Comparison of ENCODE assay signal across 19 cellular contexts in genomic region chr1:237394263-237394662, GRCh38.
DNase-seq lines count a peak whose midpoint lies in the region; ATAC-seq, FAIRE-seq and TF ChIP-seq lines count a peak whose summit lies in the region.
"Had no signal": no experiment of that assay in that cellular context is flagged by ENCODE, and none has a peak within 500 bp of the region (broad histone marks: within the 10 kb centered on the region; RNA-seq: fewer than 3 reads in every experiment).

No MANE protein-coding gene starts in this region.

- no peak overlapping the region for H4K8ac ChIP-seq in H9 (replicated peaks; ENCODE audit: insufficient read length, low read depth, low read length)
- H4K8ac ChIP-seq in trophoblast cell (ENCODE audit: low read depth, low read length): no peak overlapping the region

- peaks cover 8 to 19% (median 15%) of the 10 kb centered on the region in 3 experiments for H3K36me3 Mint-ChIP-seq in H9 (ENCODE audit: insufficient read depth in 1 of 3, low read depth in 3 of 3)
- H3K36me3 Mint-ChIP-seq: IgD-negative memory B cell had no signal

- H3K9me3 Mint-ChIP-seq in H9: peaks cover 14 to 15% of the 10 kb centered on the region in 2 experiments

- peak overlapping the region in 2 of 3 experiments; percentile 7 to 42; a peak in 1 of 7 replicates for H3K27ac Mint-ChIP-seq in H9
- H3K27ac Mint-ChIP-seq: IgD-negative memory B cell had no signal

- no peak overlapping the region for H3K4me3 ChIP-seq in epithelial cell of esophagus (ENCODE audit: low read length)
- no peak overlapping the region for H3K4me3 ChIP-seq in trophoblast cell (ENCODE audit: low read depth, low read length)
- no peak overlapping the region for H3K4me3 ChIP-seq in pancreas
- H3K4me3 ChIP-seq: BLaER1 treated with 17β-estradiol and CSF1 and Interleukin-3, amounts not matched to agents 10 nM and 100 nM; SK-N-MC had no signal

- no peak overlapping the region for H4K12ac ChIP-seq in trophoblast cell (ENCODE audit: low read depth, low read length)

- no peak for ATAC-seq in GM18498 (IDR thresholded peaks at IDR 0.05; ENCODE audit: unreplicated experiment)
- ATAC-seq in pancreas: no peak

- no peak overlapping the region for H3K4ac ChIP-seq in H9 (ENCODE audit: low read depth, low read length)
- no peak overlapping the region for H3K4ac ChIP-seq in trophoblast cell (ENCODE audit: low read depth, low read length)

- no peaks in the 10 kb centered on the region for H3K9me3 ChIP-seq in H9 (ENCODE audit: control insufficient read depth, low read depth, low read length)
- H3K9me3 ChIP-seq in trophoblast cell (ENCODE audit: insufficient read depth, low read depth, low read length): no peaks in the 10 kb centered on the region
- no peaks in the 10 kb centered on the region for H3K9me3 ChIP-seq in pancreas

- H2BK120ac ChIP-seq in H9 (ENCODE audit: low read depth, low read length, poor library complexity, severe bottlenecking): no peak overlapping the region
- no peak overlapping the region for H2BK120ac ChIP-seq in trophoblast cell (ENCODE audit: insufficient read depth, low read length, poor library complexity)

- H3K14ac ChIP-seq in H9 (ENCODE audit: insufficient read depth, low read length): no peak overlapping the region
- no peak overlapping the region for H3K14ac ChIP-seq in trophoblast cell (ENCODE audit: low read length)

- H3K23me2 ChIP-seq in H9 (ENCODE audit: insufficient read length, low read depth, low read length, poor library complexity, severe bottlenecking): no peaks in the 10 kb centered on the region

- H2BK15ac ChIP-seq in H9 (ENCODE audit: low read depth, low read length): no peak overlapping the region

- H3K18ac ChIP-seq in H9 (ENCODE audit: insufficient read length, low read depth, low read length) (no peak overlapping the region), trophoblast cell (ENCODE audit: low read length) (no peak overlapping the region)

- H3T11ph ChIP-seq in H9 (ENCODE audit: low read length): no peak overlapping the region

- H3K27me3 Mint-ChIP-seq in H9 (ENCODE audit: low read depth): no peaks in the 10 kb centered on the region
- H3K27me3 Mint-ChIP-seq: IgD-negative memory B cell had no signal

- FAIRE-seq in H54 (lab: Jason Lieb, UNC) (no peak), pancreas (lab: Jason Lieb, UNC) (no peak)
- FAIRE-seq: RCC 7860 had no signal

- no peak overlapping the region for H3K4me2 ChIP-seq in H9 (ENCODE audit: insufficient read depth, insufficient read length, low read length)
- no peak overlapping the region for H3K4me2 ChIP-seq in trophoblast cell (ENCODE audit: low read length)
- H3K4me2 ChIP-seq: BLaER1 treated with 17β-estradiol and CSF1 and Interleukin-3, amounts not matched to agents 10 nM and 100 nM had no signal

- H3K36me3 ChIP-seq in trophoblast cell (ENCODE audit: control insufficient read depth in 1 of 2, insufficient read depth in 2 of 2, low read length in 2 of 2): no peaks in the 10 kb centered on the region
- no peaks in the 10 kb centered on the region for H3K36me3 ChIP-seq in pancreas
- H3K36me3 ChIP-seq: BLaER1 treated with 17β-estradiol and CSF1 and Interleukin-3, amounts not matched to agents 10 nM and 100 nM had no signal

- H2BK12ac ChIP-seq in H9 (ENCODE audit: insufficient read length, low read depth, low read length) (no peak overlapping the region), trophoblast cell (ENCODE audit: low read length) (no peak overlapping the region)

- DNase-seq in ELF-1 (ENCODE audit: low read depth, low spot score) (peak; percentile 6), H9 (no peak), epithelial cell of esophagus (ENCODE audit: low read depth) (peak; percentile 80), trophoblast cell (peak; percentile 92), H54 (ENCODE audit: insufficient read length, low spot score) (no peak), pancreas (no peak)
- DNase-seq: CD8-positive, alpha-beta memory T cell; DMS79; HCEC 1CT; Karpas-422; NCI-H1417 treated with DMSO at 0.1 percent for 48 hours; NCI-H187 treated with DMSO at 0.1 percent for 48 hours; NCI-H446; SHP77 had no signal

- H3K79me2 ChIP-seq in H9 (ENCODE audit: insufficient read depth, low read length) (no peaks in the 10 kb centered on the region), trophoblast cell (ENCODE audit: control insufficient read depth, insufficient read depth, low read length, poor library complexity) (no peaks in the 10 kb centered on the region)

- H3K56ac ChIP-seq in H9 (ENCODE audit: insufficient read length, low read depth, low read length): no peak overlapping the region

- H4K20me1 ChIP-seq in H9 (ENCODE audit: control insufficient read depth, insufficient read depth, insufficient read length): no peaks in the 10 kb centered on the region
- H4K20me1 ChIP-seq: BLaER1 treated with 17β-estradiol and CSF1 and Interleukin-3, amounts not matched to agents 10 nM and 100 nM had no signal

- H2BK5ac ChIP-seq in H9 (ENCODE audit: insufficient read length, low read length) (no peak overlapping the region), trophoblast cell (ENCODE audit: low read depth, low read length, poor library complexity) (no peak overlapping the region)

- no peak overlapping the region for H2AK5ac ChIP-seq in H9 (ENCODE audit: insufficient read length, low read length)
- H2AK5ac ChIP-seq in trophoblast cell (ENCODE audit: low read length): no peak overlapping the region

- H3K9ac ChIP-seq in H9 (ENCODE audit: extremely low read depth, insufficient read length, low read length) (no peak overlapping the region), trophoblast cell (ENCODE audit: low read length) (no peak overlapping the region)
- H3K9ac ChIP-seq: BLaER1 treated with 17β-estradiol and CSF1 and Interleukin-3, amounts not matched to agents 10 nM and 100 nM had no signal

- no peaks in the 10 kb centered on the region for H3K27me3 ChIP-seq in H9 (ENCODE audit: insufficient read depth, low read length)
- no peaks in the 10 kb centered on the region for H3K27me3 ChIP-seq in trophoblast cell (ENCODE audit: insufficient read depth, low read length)
- H3K27me3 ChIP-seq in pancreas: no peaks in the 10 kb centered on the region
- H3K27me3 ChIP-seq: BLaER1 treated with 17β-estradiol and CSF1 and Interleukin-3, amounts not matched to agents 10 nM and 100 nM had no signal

- peaks cover 25 to 30% of the 10 kb centered on the region in 2 experiments for H3K4me1 Mint-ChIP-seq in H9
- H3K4me1 Mint-ChIP-seq: CD8-positive, alpha-beta memory T cell; IgD-negative memory B cell had no signal

- intact Hi-C loops in pancreas (cut with DNase I): no loop called here

- no peak overlapping the region for H2BK20ac ChIP-seq in H9 (ENCODE audit: low read depth, low read length, poor library complexity, severe bottlenecking)

- H4K5ac ChIP-seq in H9 (ENCODE audit: insufficient read length, low read depth, low read length): no peak overlapping the region

- H2AFZ ChIP-seq in H9 (ENCODE audit: low read length) (no peak overlapping the region), trophoblast cell (ENCODE audit: insufficient read depth, low read length, poor library complexity) (no peak overlapping the region)

- TF ChIP-seq CTCF in H9 (conservative IDR thresholded peaks at IDR 0.05): no peak
- TF ChIP-seq CTCF in epithelial cell of esophagus (IDR thresholded peaks at IDR 0.05; ENCODE audit: insufficient read depth, low read depth, low read length, missing control alignments): no peak
- TF ChIP-seq CTCF in pancreas (IDR thresholded peaks at IDR 0.05): no peak

- no peak overlapping the region for H3K23ac ChIP-seq in H9 (ENCODE audit: insufficient read length, low read depth, low read length)
- no peak overlapping the region for H3K23ac ChIP-seq in trophoblast cell (ENCODE audit: low read length)

- WGBS in H9 (ENCODE audit: extremely low coverage, insufficient read length, low lambda C conversion rate): no CpG with 5 or more reads among the region's 2 CpGs
- WGBS in trophoblast cell (ENCODE audit: extremely low coverage, insufficient coverage, insufficient read length): no CpG with 5 or more reads among the region's 2 CpGs
- 64 to 78% methylated on average over 2 of the region's 2 CpGs for WGBS in pancreas, 2 donors

- H4K91ac ChIP-seq in H9 (ENCODE audit: insufficient read length, low read depth, low read length) (no peak overlapping the region), trophoblast cell (ENCODE audit: low read depth, low read length) (no peak overlapping the region)

- H3K4me1 ChIP-seq in H9 (ENCODE audit: insufficient read depth, low read length): peaks cover 2% of the 10 kb centered on the region
- peaks cover 0 to 4% of the 10 kb centered on the region in 2 experiments for H3K4me1 ChIP-seq in trophoblast cell (ENCODE audit: control insufficient read depth in 1 of 2, insufficient read depth in 2 of 2, low read length in 2 of 2)
- no peaks in the 10 kb centered on the region for H3K4me1 ChIP-seq in pancreas

- no peaks in the 10 kb centered on the region for H3K79me1 ChIP-seq in H9 (ENCODE audit: insufficient read depth, low read depth, low read length, poor library complexity, severe bottlenecking)
- H3K79me1 ChIP-seq in trophoblast cell (ENCODE audit: low read length): no peaks in the 10 kb centered on the region

- TF ChIP-seq POLR2A in H54 (IDR thresholded peaks at IDR 0.05; ENCODE audit: low read depth, low read length): no peak

- H3K4me3 Mint-ChIP-seq in H9: no peak overlapping the region
- H3K4me3 Mint-ChIP-seq: CD8-positive, alpha-beta memory T cell; IgD-negative memory B cell had no signal

- H3K27ac ChIP-seq in H9 (ENCODE audit: insufficient read length, low read depth, low read length): no peak overlapping the region
- H3K27ac ChIP-seq in trophoblast cell (ENCODE audit: low read depth, low read length): no peak overlapping the region
- no peak overlapping the region for H3K27ac ChIP-seq in pancreas
- H3K27ac ChIP-seq: BLaER1 treated with 17β-estradiol and CSF1 and Interleukin-3, amounts not matched to agents 10 nM and 100 nM; SK-N-MC had no signal

Comparison
In these comparisons a context has a peak if more than half of its experiments do, and no peak if none do; other contexts are left out.
1. DNase-seq: peak in ELF-1 (single experiment), epithelial cell of esophagus (single experiment) and trophoblast cell (2 of 2); none in H9 (single experiment), H54 (single experiment) and pancreas (0 of 6).